ENCODE assay signal across 2 cellular contexts in the genomic region with DNA sequence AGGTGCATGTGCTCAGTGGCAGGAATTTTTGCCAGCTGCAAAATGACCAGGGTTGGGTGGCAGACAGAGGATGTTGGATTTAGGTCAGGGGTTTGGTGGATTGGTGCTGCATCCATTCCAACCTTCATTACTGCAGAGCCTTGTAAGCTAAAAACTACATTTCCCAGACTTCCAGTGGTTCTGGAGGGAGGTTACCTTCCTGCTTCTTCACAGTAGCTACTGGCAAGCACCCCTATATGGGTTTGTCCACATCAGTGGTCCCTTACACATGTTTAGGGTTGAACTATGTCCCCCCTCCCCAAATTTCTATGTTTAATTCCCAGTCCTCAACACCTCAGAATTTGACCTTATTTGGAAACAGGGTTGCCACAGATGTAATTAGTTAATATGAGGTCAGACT.
A peak's percentile ranks its signal among the peaks of the same experiment; 100 is the strongest.
TF ChIP-seq lines count a peak whose summit lies in the region.

No MANE protein-coding gene starts in this region.

TF ChIP-seq in GM23338, 12 proteins besides CTCF, POLR2A, EP300 and RAD21:
- TF ChIP-seq, protein P1, sequence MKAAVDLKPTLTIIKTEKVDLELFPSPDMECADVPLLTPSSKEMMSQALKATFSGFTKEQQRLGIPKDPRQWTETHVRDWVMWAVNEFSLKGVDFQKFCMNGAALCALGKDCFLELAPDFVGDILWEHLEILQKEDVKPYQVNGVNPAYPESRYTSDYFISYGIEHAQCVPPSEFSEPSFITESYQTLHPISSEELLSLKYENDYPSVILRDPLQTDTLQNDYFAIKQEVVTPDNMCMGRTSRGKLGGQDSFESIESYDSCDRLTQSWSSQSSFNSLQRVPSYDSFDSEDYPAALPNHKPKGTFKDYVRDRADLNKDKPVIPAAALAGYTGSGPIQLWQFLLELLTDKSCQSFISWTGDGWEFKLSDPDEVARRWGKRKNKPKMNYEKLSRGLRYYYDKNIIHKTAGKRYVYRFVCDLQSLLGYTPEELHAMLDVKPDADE (IDR thresholded peaks at IDR 0.05) = peak; percentile 54; the same call in 1 of the 2 replicates
- TF ChIP-seq STAT1 (IDR thresholded peaks at IDR 0.05; ENCODE audit: unreplicated experiment) (no peak), CREB1 (CRISPR knock-in tag; IDR thresholded peaks at IDR 0.05; ENCODE audit: low read depth) (no peak), JUNB (IDR thresholded peaks at IDR 0.05; ENCODE audit: unreplicated experiment) (no peak)
- TF ChIP-seq, protein P2, sequence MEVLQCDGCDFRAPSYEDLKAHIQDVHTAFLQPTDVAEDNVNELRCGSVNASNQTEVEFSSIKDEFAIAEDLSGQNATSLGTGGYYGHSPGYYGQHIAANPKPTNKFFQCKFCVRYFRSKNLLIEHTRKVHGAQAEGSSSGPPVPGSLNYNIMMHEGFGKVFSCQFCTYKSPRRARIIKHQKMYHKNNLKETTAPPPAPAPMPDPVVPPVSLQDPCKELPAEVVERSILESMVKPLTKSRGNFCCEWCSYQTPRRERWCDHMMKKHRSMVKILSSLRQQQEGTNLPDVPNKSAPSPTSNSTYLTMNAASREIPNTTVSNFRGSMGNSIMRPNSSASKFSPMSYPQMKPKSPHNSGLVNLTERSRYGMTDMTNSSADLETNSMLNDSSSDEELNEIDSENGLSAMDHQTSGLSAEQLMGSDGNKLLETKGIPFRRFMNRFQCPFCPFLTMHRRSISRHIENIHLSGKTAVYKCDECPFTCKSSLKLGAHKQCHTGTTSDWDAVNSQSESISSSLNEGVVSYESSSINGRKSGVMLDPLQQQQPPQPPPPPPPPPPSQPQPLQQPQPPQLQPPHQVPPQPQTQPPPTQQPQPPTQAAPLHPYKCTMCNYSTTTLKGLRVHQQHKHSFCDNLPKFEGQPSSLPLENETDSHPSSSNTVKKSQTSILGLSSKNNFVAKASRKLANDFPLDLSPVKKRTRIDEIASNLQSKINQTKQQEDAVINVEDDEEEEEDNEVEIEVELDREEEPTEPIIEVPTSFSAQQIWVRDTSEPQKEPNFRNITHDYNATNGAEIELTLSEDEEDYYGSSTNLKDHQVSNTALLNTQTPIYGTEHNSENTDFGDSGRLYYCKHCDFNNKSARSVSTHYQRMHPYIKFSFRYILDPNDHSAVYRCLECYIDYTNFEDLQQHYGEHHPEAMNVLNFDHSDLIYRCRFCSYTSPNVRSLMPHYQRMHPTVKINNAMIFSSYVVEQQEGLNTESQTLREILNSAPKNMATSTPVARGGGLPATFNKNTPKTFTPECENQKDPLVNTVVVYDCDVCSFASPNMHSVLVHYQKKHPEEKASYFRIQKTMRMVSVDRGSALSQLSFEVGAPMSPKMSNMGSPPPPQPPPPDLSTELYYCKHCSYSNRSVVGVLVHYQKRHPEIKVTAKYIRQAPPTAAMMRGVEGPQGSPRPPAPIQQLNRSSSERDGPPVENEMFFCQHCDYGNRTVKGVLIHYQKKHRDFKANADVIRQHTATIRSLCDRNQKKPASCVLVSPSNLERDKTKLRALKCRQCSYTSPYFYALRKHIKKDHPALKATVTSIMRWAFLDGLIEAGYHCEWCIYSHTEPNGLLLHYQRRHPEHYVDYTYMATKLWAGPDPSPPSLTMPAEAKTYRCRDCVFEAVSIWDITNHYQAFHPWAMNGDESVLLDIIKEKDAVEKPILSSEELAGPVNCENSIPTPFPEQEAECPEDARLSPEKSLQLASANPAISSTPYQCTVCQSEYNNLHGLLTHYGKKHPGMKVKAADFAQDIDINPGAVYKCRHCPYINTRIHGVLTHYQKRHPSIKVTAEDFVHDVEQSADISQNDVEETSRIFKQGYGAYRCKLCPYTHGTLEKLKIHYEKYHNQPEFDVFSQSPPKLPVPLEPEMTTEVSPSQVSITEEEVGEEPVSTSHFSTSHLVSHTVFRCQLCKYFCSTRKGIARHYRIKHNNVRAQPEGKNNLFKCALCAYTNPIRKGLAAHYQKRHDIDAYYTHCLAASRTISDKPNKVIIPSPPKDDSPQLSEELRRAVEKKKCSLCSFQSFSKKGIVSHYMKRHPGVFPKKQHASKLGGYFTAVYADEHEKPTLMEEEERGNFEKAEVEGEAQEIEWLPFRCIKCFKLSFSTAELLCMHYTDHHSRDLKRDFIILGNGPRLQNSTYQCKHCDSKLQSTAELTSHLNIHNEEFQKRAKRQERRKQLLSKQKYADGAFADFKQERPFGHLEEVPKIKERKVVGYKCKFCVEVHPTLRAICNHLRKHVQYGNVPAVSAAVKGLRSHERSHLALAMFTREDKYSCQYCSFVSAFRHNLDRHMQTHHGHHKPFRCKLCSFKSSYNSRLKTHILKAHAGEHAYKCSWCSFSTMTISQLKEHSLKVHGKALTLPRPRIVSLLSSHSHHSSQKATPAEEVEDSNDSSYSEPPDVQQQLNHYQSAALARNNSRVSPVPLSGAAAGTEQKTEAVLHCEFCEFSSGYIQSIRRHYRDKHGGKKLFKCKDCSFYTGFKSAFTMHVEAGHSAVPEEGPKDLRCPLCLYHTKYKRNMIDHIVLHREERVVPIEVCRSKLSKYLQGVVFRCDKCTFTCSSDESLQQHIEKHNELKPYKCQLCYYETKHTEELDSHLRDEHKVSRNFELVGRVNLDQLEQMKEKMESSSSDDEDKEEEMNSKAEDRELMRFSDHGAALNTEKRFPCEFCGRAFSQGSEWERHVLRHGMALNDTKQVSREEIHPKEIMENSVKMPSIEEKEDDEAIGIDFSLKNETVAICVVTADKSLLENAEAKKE (CRISPR knock-in tag; IDR thresholded peaks at IDR 0.05) = no peak

TF ChIP-seq in SK-N-SH, 30 proteins besides CTCF, POLR2A, EP300 and RAD21:
- TF ChIP-seq TEAD4 (IDR thresholded peaks at IDR 0.05; ENCODE audit: borderline replicate concordance, insufficient read depth) (no peak), RXRA (IDR thresholded peaks at IDR 0.05; ENCODE audit: borderline replicate concordance, low read depth) (no peak), EZH2phosphoT487 (IDR thresholded peaks at IDR 0.05; ENCODE audit: borderline replicate concordance, low read depth) (no peak), GATA2 (CRISPR knock-in tag; IDR thresholded peaks at IDR 0.05) (no peak), CHD2 (IDR thresholded peaks at IDR 0.05; ENCODE audit: low read length, partially characterized antibody) (no peak), JUND (IDR thresholded peaks at IDR 0.05) (no peak), GABPA (IDR thresholded peaks at IDR 0.05; ENCODE audit: low read depth) (0 out of 2 replicates have a peak, but pooled peaks have one; percentile 42), PBX3 (IDR thresholded peaks at IDR 0.05) (no peak), FOSL2 (IDR thresholded peaks at IDR 0.05; ENCODE audit: borderline replicate concordance, low read depth) (no peak), NRF1 (IDR thresholded peaks at IDR 0.05; ENCODE audit: low read depth, low read length) (no peak), ELF1 (IDR thresholded peaks at IDR 0.05) (0 out of 2 replicates have a peak, but pooled peaks have one; percentile 28), MEF2A (IDR thresholded peaks at IDR 0.05; ENCODE audit: borderline replicate concordance, low read depth) (no peak), SMC3 (IDR thresholded peaks at IDR 0.05; ENCODE audit: low read depth, low read length) (no peak), YY1 (IDR thresholded peaks at IDR 0.05; ENCODE audit: low read depth) (no peak), MXI1 (IDR thresholded peaks at IDR 0.05; ENCODE audit: low read depth, low read length) (no peak)
- TF ChIP-seq, protein P3, sequence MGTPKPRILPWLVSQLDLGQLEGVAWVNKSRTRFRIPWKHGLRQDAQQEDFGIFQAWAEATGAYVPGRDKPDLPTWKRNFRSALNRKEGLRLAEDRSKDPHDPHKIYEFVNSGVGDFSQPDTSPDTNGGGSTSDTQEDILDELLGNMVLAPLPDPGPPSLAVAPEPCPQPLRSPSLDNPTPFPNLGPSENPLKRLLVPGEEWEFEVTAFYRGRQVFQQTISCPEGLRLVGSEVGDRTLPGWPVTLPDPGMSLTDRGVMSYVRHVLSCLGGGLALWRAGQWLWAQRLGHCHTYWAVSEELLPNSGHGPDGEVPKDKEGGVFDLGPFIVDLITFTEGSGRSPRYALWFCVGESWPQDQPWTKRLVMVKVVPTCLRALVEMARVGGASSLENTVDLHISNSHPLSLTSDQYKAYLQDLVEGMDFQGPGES (IDR thresholded peaks at IDR 0.05; ENCODE audit: low read depth, low read length) = no peak
- TF ChIP-seq, protein P4, sequence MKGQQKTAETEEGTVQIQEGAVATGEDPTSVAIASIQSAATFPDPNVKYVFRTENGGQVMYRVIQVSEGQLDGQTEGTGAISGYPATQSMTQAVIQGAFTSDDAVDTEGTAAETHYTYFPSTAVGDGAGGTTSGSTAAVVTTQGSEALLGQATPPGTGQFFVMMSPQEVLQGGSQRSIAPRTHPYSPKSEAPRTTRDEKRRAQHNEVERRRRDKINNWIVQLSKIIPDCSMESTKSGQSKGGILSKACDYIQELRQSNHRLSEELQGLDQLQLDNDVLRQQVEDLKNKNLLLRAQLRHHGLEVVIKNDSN (IDR thresholded peaks at IDR 0.05; ENCODE audit: borderline replicate concordance, low read depth) = no peak
